25 cellular contexts compared by ENCODE assay signal in the genomic region with DNA sequence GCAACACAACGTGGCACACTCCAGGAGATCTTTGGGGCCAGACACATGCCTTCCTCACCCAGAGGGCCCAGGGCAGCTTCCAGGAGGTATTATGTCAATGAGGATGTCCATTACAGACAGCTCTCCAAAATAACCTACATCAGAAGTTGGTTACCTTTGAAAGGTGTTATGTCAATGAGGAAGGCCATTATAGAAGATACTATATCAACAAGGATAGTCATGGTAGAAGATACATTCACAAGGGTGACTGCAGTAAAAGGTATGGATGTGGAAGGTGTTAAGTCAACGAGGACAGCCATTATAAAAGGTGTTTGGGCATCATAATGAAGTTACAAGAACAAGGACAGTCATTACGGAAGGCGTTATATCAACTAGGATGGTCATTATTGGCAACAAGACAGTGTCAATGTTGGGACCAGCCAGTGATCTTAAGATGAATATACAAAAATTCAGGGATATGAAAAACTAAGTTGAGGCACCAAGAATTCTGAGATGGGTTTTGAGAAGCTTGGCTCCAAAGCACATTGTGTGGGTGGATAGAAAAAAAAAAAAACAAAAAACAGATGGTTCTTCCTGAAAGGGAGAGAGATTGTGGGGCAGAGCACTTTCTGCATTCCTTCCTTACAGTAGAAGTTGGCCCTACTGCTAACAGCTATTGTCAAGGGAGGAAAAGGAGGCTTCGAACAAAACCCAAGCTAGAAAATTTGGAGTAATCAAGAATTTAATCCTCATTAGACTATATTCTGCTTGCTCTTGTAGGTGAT. TPM values are rescaled to one million over a fixed set of nuclear protein-coding genes. Genes with fewer than 3 reads are reported as not detected.
DNase-seq lines count a peak whose midpoint lies in the region; FAIRE-seq and TF ChIP-seq lines count a peak whose summit lies in the region.
"Had no signal": no experiment of that assay in that cellular context is flagged by ENCODE, and none has a peak within 500 bp of the region (broad histone marks: within the 10 kb centered on the region; RNA-seq: fewer than 3 reads in every experiment).

No MANE protein-coding gene starts in this region.

- H3K23ac ChIP-seq in mesenchymal stem cell (ENCODE audit: low read length in 2 of 2), result no peak overlapping the region

- no peak overlapping the region for H2AFZ ChIP-seq in mesenchymal stem cell (ENCODE audit: low read depth, low read length)

- POLR2A ChIA-PET in A673 (lab: Charles Lee; ENCODE audit: low non-redundant PET), result no interaction called here

- H3K4me1 ChIP-seq in mesenchymal stem cell (ENCODE audit: control insufficient read depth, insufficient read depth, low read depth, low read length), result peaks cover 31% of the 10 kb centered on the region
- H3K4me1 ChIP-seq in small intestine (ENCODE audit: control insufficient read depth in 2 of 2, insufficient read depth in 1 of 2, low read depth in 1 of 2, low read length in 1 of 2), result peaks cover 0 to 10% of the 10 kb centered on the region in 2 donors
- H3K4me1 ChIP-seq in A673 (ENCODE audit: insufficient read depth, low read length, poor library complexity, severe bottlenecking), result no peaks in the 10 kb centered on the region
- H3K4me1 ChIP-seq in Peyer's patch, result peaks cover 0 to 19% (median 0%) of the 10 kb centered on the region in 4 donors

- peak overlapping the region; percentile 74 for H3K9ac ChIP-seq in mesenchymal stem cell (ENCODE audit: low read length)

- H4K91ac ChIP-seq in mesenchymal stem cell (ENCODE audit: low read length), result peak overlapping the region; percentile 93

- H3K9me3 ChIP-seq in mesenchymal stem cell (ENCODE audit: control insufficient read depth, low read length), result no peaks in the 10 kb centered on the region
- no peaks in the 10 kb centered on the region for H3K9me3 ChIP-seq in small intestine (ENCODE audit: control insufficient read depth, low read depth)
- no peaks in the 10 kb centered on the region for H3K9me3 ChIP-seq in A673 (ENCODE audit: low read depth, low read length, poor library complexity, severe bottlenecking)
- no peaks in the 10 kb centered on the region for H3K9me3 ChIP-seq in Peyer's patch
- H3K9me3 ChIP-seq: adrenal gland, prostate gland had no signal

- peaks cover 4% of the 10 kb centered on the region for H3K9me3 Mint-ChIP-seq in HFFc6
- peaks cover 8% of the 10 kb centered on the region for H3K9me3 Mint-ChIP-seq in dendritic cell treated with granulocyte-macrophage colony-stimulating factor and Interleukin-4, amounts not matched to agents 40 ng/mL and 50 ng/mL, for 4 days
- H3K9me3 Mint-ChIP-seq: CD8-positive, alpha-beta T cell; memory B cell had no signal

- peak overlapping the region; percentile 82 for H2BK15ac ChIP-seq in mesenchymal stem cell (ENCODE audit: low read depth, poor library complexity, severe bottlenecking)

- WGBS in mesenchymal stem cell, result 94% methylated on average over 3 of the region's 5 CpGs
- WGBS in lower leg skin, 2 donors, result 79 to 83% methylated on average over 5 of the region's 5 CpGs
- 83 to 90% (median 86%) methylated on average over 5 of the region's 5 CpGs for WGBS in small intestine, 3 donors

- TF ChIP-seq POLR2A in lower leg skin (IDR thresholded peaks at IDR 0.05) (no peak), Peyer's patch (IDR thresholded peaks at IDR 0.05) (no peak)

- FAIRE-seq in small intestine (lab: Jason Lieb, UNC), result no peak
- FAIRE-seq: urothelium cell line had no signal

- H3K36me3 ChIP-seq in mesenchymal stem cell (ENCODE audit: control insufficient read depth in 1 of 2, insufficient read depth in 2 of 2, low read depth in 1 of 2, low read length in 2 of 2), result peaks cover 15 to 19% of the 10 kb centered on the region in 2 experiments
- no peaks in the 10 kb centered on the region for H3K36me3 ChIP-seq in small intestine (ENCODE audit: control insufficient read depth in 2 of 2, insufficient read depth in 2 of 2, low read length in 2 of 2)
- H3K36me3 ChIP-seq in A673 (ENCODE audit: insufficient read depth, low read length, poor library complexity, severe bottlenecking), result no peaks in the 10 kb centered on the region
- H3K36me3 ChIP-seq in Peyer's patch, result no peaks in the 10 kb centered on the region
- H3K36me3 ChIP-seq: adrenal gland, cardiac muscle cell, prostate gland had no signal

- peak overlapping the region; percentile 92; the same call in 1 of the 2 replicates for H3K27ac Mint-ChIP-seq in HFFc6
- H3K27ac Mint-ChIP-seq in dendritic cell treated with granulocyte-macrophage colony-stimulating factor and Interleukin-4, amounts not matched to agents 40 ng/mL and 50 ng/mL, for 4 days, result peak overlapping the region; percentile 96
- H3K27ac Mint-ChIP-seq: CD8-positive, alpha-beta T cell; memory B cell; nephron progenitor cell; T-helper 17 cell had no signal

- peak; percentile 21 for DNase-seq in AG08395 (ENCODE audit: low spot score)
- no peak for DNase-seq in HFFc6
- DNase-seq in mesenchymal stem cell, result no peak
- DNase-seq in lower leg skin (ENCODE audit: low spot score in 2 of 2), result no peak
- no peak for DNase-seq in small intestine
- no peak for DNase-seq in A673 (ENCODE audit: low spot score)
- DNase-seq in Peyer's patch, result no peak
- DNase-seq: activated CD4-positive, alpha-beta T cell treated with anti-CD3 and anti-CD28 coated beads, Interleukin-2, amount 50 U/mL, for 4 hours; activated gamma-delta T cell; adrenal gland; CD8-positive, alpha-beta T cell; DND-41; hypothalamus; NCI-H1105 treated with DMSO at 0.1 percent for 48 hours; NCI-H526; nephron progenitor cell; SHP77 treated with DMSO at 0.1 percent for 48 hours; stimulated activated CD8-positive, alpha-beta memory T cell treated with anti-CD3 and anti-CD28 coated beads, Interleukin-4, amount 100 ng/mL, for 48 hours; substantia nigra; T-helper 17 cell had no signal

- no peak overlapping the region for H3K4me3 Mint-ChIP-seq in HFFc6
- H3K4me3 Mint-ChIP-seq in dendritic cell treated with granulocyte-macrophage colony-stimulating factor and Interleukin-4, amounts not matched to agents 40 ng/mL and 50 ng/mL, for 4 days, result no peak overlapping the region
- H3K4me3 Mint-ChIP-seq: CD8-positive, alpha-beta T cell; memory B cell; nephron progenitor cell; T-helper 17 cell had no signal

- H3K27me3 ChIP-seq in mesenchymal stem cell (ENCODE audit: control insufficient read depth in 1 of 2, insufficient read depth in 1 of 2, low read length in 2 of 2) (no peaks in the 10 kb centered on the region), small intestine (ENCODE audit: control insufficient read depth in 2 of 2, insufficient read depth in 2 of 2, low read length in 2 of 2) (no peaks in the 10 kb centered on the region), A673 (replicated peaks; ENCODE audit: insufficient read depth, low read depth, low read length, poor library complexity) (no peaks in the 10 kb centered on the region), Peyer's patch (no peaks in the 10 kb centered on the region)
- H3K27me3 ChIP-seq: adrenal gland, cardiac muscle cell had no signal

- peak overlapping the region; percentile 56 for H3K27ac ChIP-seq in mesenchymal stem cell (ENCODE audit: low read length, poor library complexity, severe bottlenecking)
- no peak overlapping the region for H3K27ac ChIP-seq in small intestine (ENCODE audit: low read depth in 1 of 2, low read length in 1 of 2)
- no peak overlapping the region for H3K27ac ChIP-seq in A673 (ENCODE audit: low read depth, low read length, poor library complexity, severe bottlenecking)
- no peak overlapping the region for H3K27ac ChIP-seq in Peyer's patch
- H3K27ac ChIP-seq: cardiac muscle cell, prostate gland had no signal

- intact Hi-C loops in dendritic cell treated with granulocyte-macrophage colony-stimulating factor and Interleukin-4, amounts not matched to agents 40 ng/mL and 50 ng/mL, for 4 days (cut with micrococcal nuclease), result loop anchor here (5.0 kb wide), 2 partner anchors 32 to 93 kb away; no protein-coding TSS in a partner anchor
- intact Hi-C loops in lower leg skin (cut with DNase I; ENCODE audit: low total_unique reads) (no loop called here), A673 (cut with micrococcal nuclease; ENCODE audit: unreplicated experiment) (no loop called here)

- peak overlapping the region; percentile 89 for H2BK120ac ChIP-seq in mesenchymal stem cell (ENCODE audit: low read depth, low read length)

- H3K4ac ChIP-seq in mesenchymal stem cell (ENCODE audit: low read depth in 1 of 2, low read length in 2 of 2), result peak overlapping the region; percentile 80 to 88

- peaks cover 10% of the 10 kb centered on the region for H3K36me3 Mint-ChIP-seq in HFFc6 (ENCODE audit: low read depth)
- peaks cover 14% of the 10 kb centered on the region for H3K36me3 Mint-ChIP-seq in dendritic cell treated with granulocyte-macrophage colony-stimulating factor and Interleukin-4, amounts not matched to agents 40 ng/mL and 50 ng/mL, for 4 days (ENCODE audit: low read depth)
- H3K36me3 Mint-ChIP-seq: CD8-positive, alpha-beta T cell; memory B cell had no signal

- peaks cover 74% of the 10 kb centered on the region for H3K4me1 Mint-ChIP-seq in HFFc6 (ENCODE audit: low read depth)
- H3K4me1 Mint-ChIP-seq in dendritic cell treated with granulocyte-macrophage colony-stimulating factor and Interleukin-4, amounts not matched to agents 40 ng/mL and 50 ng/mL, for 4 days (ENCODE audit: low read depth), result peaks cover 71% of the 10 kb centered on the region
- H3K4me1 Mint-ChIP-seq: memory B cell, T-helper 17 cell had no signal

- no peaks in the 10 kb centered on the region; the same call in none of the 2 replicates for H3K27me3 Mint-ChIP-seq in HFFc6 (ENCODE audit: insufficient read depth)
- H3K27me3 Mint-ChIP-seq in dendritic cell treated with granulocyte-macrophage colony-stimulating factor and Interleukin-4, amounts not matched to agents 40 ng/mL and 50 ng/mL, for 4 days, result no peaks in the 10 kb centered on the region

- H3K4me3 ChIP-seq in mesenchymal stem cell (ENCODE audit: insufficient read depth in 1 of 2, low read depth in 1 of 2, low read length in 2 of 2), result peak overlapping the region in 1 of 2 experiments; percentile 34
- H3K4me3 ChIP-seq in lower leg skin (ENCODE audit: low read depth, poor library complexity, severe bottlenecking), result no peak overlapping the region
- no peak overlapping the region for H3K4me3 ChIP-seq in small intestine (ENCODE audit: low read depth in 1 of 2, low read length in 2 of 2)
- no peak overlapping the region for H3K4me3 ChIP-seq in A673 (ENCODE audit: low read depth, low read length, poor library complexity, severe bottlenecking)
- H3K4me3 ChIP-seq in Peyer's patch, result no peak overlapping the region
- H3K4me3 ChIP-seq: adrenal gland, cardiac muscle cell, prostate gland had no signal

- TF ChIP-seq CTCF in HFFc6 (IDR thresholded peaks at IDR 0.05) (no peak), lower leg skin (IDR thresholded peaks at IDR 0.05) (no peak), A673 (conservative IDR thresholded peaks at IDR 0.05; ENCODE audit: low read depth, low read length) (no peak), Peyer's patch (IDR thresholded peaks at IDR 0.05) (no peak)

- H3K79me1 ChIP-seq in mesenchymal stem cell (replicated peaks; ENCODE audit: low read length, poor library complexity, severe bottlenecking), result peaks cover 2% of the 10 kb centered on the region

- H3K4me2 ChIP-seq in mesenchymal stem cell (ENCODE audit: low read length, poor library complexity, severe bottlenecking), result no peak overlapping the region

- H2BK12ac ChIP-seq in mesenchymal stem cell (ENCODE audit: low read length in 2 of 2), result peak overlapping the region; percentile 98 to 99

- H3K14ac ChIP-seq in mesenchymal stem cell (ENCODE audit: low read length in 2 of 2), result peak overlapping the region in 1 of 2 experiments; percentile 44

- H2AK5ac ChIP-seq in mesenchymal stem cell (ENCODE audit: low read length, severe bottlenecking), result peak overlapping the region; percentile 76

- H3K18ac ChIP-seq in mesenchymal stem cell (ENCODE audit: low read depth in 1 of 2, low read length in 2 of 2), result peak overlapping the region; percentile 95 to 96

- peak overlapping the region; percentile 83 for H4K8ac ChIP-seq in mesenchymal stem cell (ENCODE audit: low read length)

- CTCF ChIA-PET in A673 (lab: Charles Lee), result no interaction called here

- BruUV-seq in A673 (replicated peaks; lab: Mats Ljungman, UMichigan), result no TSS peak

- no peak overlapping the region for H2BK5ac ChIP-seq in mesenchymal stem cell (ENCODE audit: low read depth, low read length, poor library complexity, severe bottlenecking)

RNA-seq across cellular contexts. Expression of a gene that starts 11.2 kb away (rescaled TPM):
- 1 to 10 TPM in 4 of 6 experiments, under 1 TPM in 2; 0.78 to 2.1 (median 1.7) TPM for total RNA-seq in HFFc6 (2021; fragmentation: NEBNext Ultra II Directional; extraction: Animal tissue kit (Norgen Biotek cat#: 25700))
- 71.6 TPM for polyA plus RNA-seq in mesenchymal stem cell (2013, experiment 1 of 2)
- 71.5 TPM for polyA plus RNA-seq in mesenchymal stem cell (2013, experiment 2 of 2)
- 10 to 100 TPM; 43.8 to 79.0 (median 57.1) TPM for total RNA-seq in lower leg skin
- polyA plus RNA-seq in small intestine, result 10 to 100 TPM in 1 of 3 donors, 1 to 10 TPM in 2; 8.4 to 16.8 (median 8.5) TPM
- total RNA-seq in A673 (2021), result 0.13 and 0.70 TPM in 2 replicates
- 10 to 100 TPM; 29.7 to 68.3 (median 61.5) TPM for total RNA-seq in Peyer's patch
- total RNA-seq: CD8-positive, alpha-beta T cell had no signal
- polyA plus RNA-seq: cardiac muscle cell had no signal

Comparison
In these comparisons a context has a peak if more than half of its experiments do, and no peak if none do; other contexts are left out.
1. RNA of a gene that starts 11.2 kb away (total RNA-seq): 43.8 to 79.0 TPM in lower leg skin and 29.7 to 68.3 TPM in Peyer's patch; 0.78 to 2.1 TPM in HFFc6 and 0.13 to 0.70 TPM in A673; every median in the first group is over 4 times any median in the second.